26 cellular contexts compared by ENCODE assay signal in the genomic region with DNA sequence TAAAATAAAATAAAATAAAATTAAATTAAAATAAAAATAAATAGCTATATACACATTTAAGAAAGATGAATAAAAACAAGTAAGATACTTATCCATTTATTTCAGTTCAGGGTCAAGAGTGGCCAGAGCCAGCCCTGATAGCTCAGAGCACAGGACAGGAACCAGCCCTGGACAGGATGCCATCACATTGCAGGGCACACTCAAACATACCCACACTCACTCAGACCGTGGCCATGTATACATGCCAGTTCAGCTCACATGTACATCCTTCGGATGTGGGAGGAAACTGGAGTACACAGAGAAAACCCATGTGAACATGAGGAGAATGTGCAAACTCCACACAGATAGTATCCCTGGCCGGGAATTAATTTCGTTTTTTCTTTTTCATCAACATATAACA.
"Had no signal": no experiment of that assay in that cellular context is flagged by ENCODE, and none has a peak within 500 bp of the region (broad histone marks: within the 10 kb centered on the region; RNA-seq: fewer than 3 reads in every experiment).

No MANE protein-coding gene starts in this region.

- H3K27ac ChIP-seq: colonic mucosa, epithelial cell of prostate, esophagus squamous epithelium, gastrocnemius medialis, heart right ventricle, left ventricle myocardium inferior, lower lobe of right lung had no signal

- DNase-seq: colonic mucosa; cortex of kidney; effector CD8-positive, alpha-beta T cell; effector memory CD8-positive, alpha-beta T cell; endodermal cell; esophagus squamous epithelium; foreskin fibroblast; foreskin melanocyte; gastrocnemius medialis; glutamatergic neuron; head of caudate nucleus; heart right ventricle; hippocampal formation; left colon; left ventricle myocardium inferior; lower lobe of right lung; mesenchymal stem cell; mucosa of descending colon; naive B cell; naive thymus-derived CD8-positive, alpha-beta T cell had no signal

- H3K4me3 ChIP-seq: colonic mucosa, esophagus squamous epithelium, gastrocnemius medialis, heart right ventricle, left ventricle myocardium inferior, lower lobe of right lung, mucosa of descending colon had no signal

- FAIRE-seq: endometrium, islet of Langerhans, keratinocyte had no signal

- H3K4me1 ChIP-seq: colonic mucosa, esophagus squamous epithelium had no signal

- H3K36me3 ChIP-seq: colonic mucosa, gastrocnemius medialis, left ventricle myocardium inferior, lower lobe of right lung had no signal

- H3K9me3 ChIP-seq: colonic mucosa, esophagus squamous epithelium, gastrocnemius medialis, heart right ventricle, left ventricle myocardium inferior, lower lobe of right lung, mucosa of descending colon had no signal

- ATAC-seq: effector memory CD8-positive, alpha-beta T cell; esophagus mucosa; gastrocnemius medialis; left colon; left lobe of liver; lower lobe of right lung; mucosa of descending colon; naive thymus-derived CD8-positive, alpha-beta T cell had no signal

- H3K27me3 ChIP-seq: colonic mucosa, esophagus squamous epithelium, gastrocnemius medialis, heart right ventricle had no signal
